ENCODE assay signal across 8 cellular contexts in genomic region chr6:27502508-27503435, GRCh38. TPM values are rescaled to one million over a fixed set of nuclear protein-coding genes. Genes with fewer than 3 reads are reported as not detected.
A peak's percentile ranks its signal among the peaks of the same experiment; 100 is the strongest.
DNase-seq lines count a peak whose midpoint lies in the region; ATAC-seq and TF ChIP-seq lines count a peak whose summit lies in the region.

No MANE protein-coding gene starts in this region.

- peak overlapping the region; percentile 94 for H2AFZ ChIP-seq in OCI-LY3 (ENCODE audit: low read depth, low read length)

- peak overlapping the region; percentile 91 for H3K4me3 Mint-ChIP-seq in natural killer cell

- no peak for TF ChIP-seq POLR2A in esophagus muscularis mucosa (IDR thresholded peaks at IDR 0.05; ENCODE audit: low read depth)
- TF ChIP-seq POLR2A in suprapubic skin (IDR thresholded peaks at IDR 0.05), result no peak

- intact Hi-C loops in esophagus muscularis mucosa (cut with DNase I), result loop anchor here (10.0 kb wide), 1 partner anchor 392 kb away; a partner anchor contains a TSS
- intact Hi-C loops in natural killer cell (cut with micrococcal nuclease), result loop anchor here (1.0 to 10.0 kb wide), 2 partner anchors 23 to 328 kb away; no protein-coding TSS in a partner anchor

- H3K27me3 ChIP-seq in OCI-LY3 (ENCODE audit: low read depth, low read length) (no peaks in the 10 kb centered on the region), esophagus muscularis mucosa (peaks cover 0 to 50% (median 5%) of the 10 kb centered on the region in 4 donors), suprapubic skin (peaks cover 40% of the 10 kb centered on the region)

- H3K9me3 ChIP-seq in OCI-LY3 (ENCODE audit: insufficient read depth, low read length), result no peaks in the 10 kb centered on the region
- H3K9me3 ChIP-seq in esophagus muscularis mucosa, result no peaks in the 10 kb centered on the region
- no peaks in the 10 kb centered on the region for H3K9me3 ChIP-seq in suprapubic skin

- WGBS in esophagus muscularis mucosa, result under 1% methylated on average over 33 of the region's 33 CpGs
- 1% methylated on average over 33 of the region's 33 CpGs for WGBS in suprapubic skin

- no peaks in the 10 kb centered on the region for H3K36me3 Mint-ChIP-seq in natural killer cell

- H3K4me1 ChIP-seq in OCI-LY3 (ENCODE audit: low read length), result peaks cover 31% of the 10 kb centered on the region
- H3K4me1 ChIP-seq in esophagus muscularis mucosa, result peaks cover 7 to 15% (median 13%) of the 10 kb centered on the region in 4 donors
- peaks cover 19% of the 10 kb centered on the region for H3K4me1 ChIP-seq in suprapubic skin

- H4K20me1 ChIP-seq in OCI-LY3 (ENCODE audit: insufficient read depth, low read length), result no peaks in the 10 kb centered on the region

- TF ChIP-seq EP300 in esophagus muscularis mucosa (IDR thresholded peaks at IDR 0.05), result no peak
- no peak for TF ChIP-seq EP300 in suprapubic skin (IDR thresholded peaks at IDR 0.05)

- peaks cover 0 to 3% of the 10 kb centered on the region in 2 donors for H3K9me3 Mint-ChIP-seq in natural killer cell

- H3K27ac Mint-ChIP-seq in natural killer cell, result peak overlapping the region; percentile 92 to 94

- peak; percentile 25 for DNase-seq in AG08395 (ENCODE audit: low spot score)
- DNase-seq in HK-2 (ENCODE audit: unreplicated experiment), result peak; percentile 65
- DNase-seq in activated T-cell treated with anti-CD3 and anti-CD28 coated beads for 24 hours (ENCODE audit: low read depth), result peak; percentile 77
- DNase-seq in esophagus muscularis mucosa (ENCODE audit: extremely low spot score), result no peak
- peak; percentile 52 for DNase-seq in natural killer cell
- no peak for DNase-seq in suprapubic skin (ENCODE audit: low spot score in 2 of 2)

- H3K79me2 ChIP-seq in OCI-LY3 (ENCODE audit: low read length), result no peaks in the 10 kb centered on the region

- peaks cover 22 to 33% of the 10 kb centered on the region in 2 donors for H3K4me1 Mint-ChIP-seq in natural killer cell

- peak overlapping the region; percentile 79 for H3K27ac ChIP-seq in OCI-LY3 (ENCODE audit: low read length)
- H3K27ac ChIP-seq in esophagus muscularis mucosa (replicated peaks in 1 of 4), result peak overlapping the region in 1 of 4 donors; percentile 15
- no peak overlapping the region for H3K27ac ChIP-seq in suprapubic skin

- peaks cover 19 to 29% of the 10 kb centered on the region in 2 donors for H3K27me3 Mint-ChIP-seq in natural killer cell (ENCODE audit: low read depth in 2 of 2)

- ATAC-seq in GM18870 (IDR thresholded peaks at IDR 0.05; ENCODE audit: unreplicated experiment), result peak; percentile 32
- peak; percentile 65 to 68 (median 66) for ATAC-seq in natural killer cell

- peak overlapping the region; percentile 99 for H3K4me3 ChIP-seq in OCI-LY3 (ENCODE audit: low read length)
- H3K4me3 ChIP-seq in esophagus muscularis mucosa, result peak overlapping the region; percentile 43 to 55 (median 48)
- peak overlapping the region; percentile 46 for H3K4me3 ChIP-seq in suprapubic skin

- H3K9ac ChIP-seq in OCI-LY3 (ENCODE audit: low read length), result peak overlapping the region; percentile 81

- no peak for TF ChIP-seq CTCF in OCI-LY3 (IDR thresholded peaks at IDR 0.05; ENCODE audit: low read depth, low read length)
- TF ChIP-seq CTCF in esophagus muscularis mucosa (IDR thresholded peaks at IDR 0.05), result no peak
- no peak for TF ChIP-seq CTCF in natural killer cell (IDR thresholded peaks at IDR 0.05)
- no peak for TF ChIP-seq CTCF in suprapubic skin (IDR thresholded peaks at IDR 0.05)

- peak overlapping the region; percentile 90 for H3K4me2 ChIP-seq in OCI-LY3 (ENCODE audit: low read length)

- H3K36me3 ChIP-seq in OCI-LY3 (replicated peaks; ENCODE audit: low read depth, low read length) (no peaks in the 10 kb centered on the region), esophagus muscularis mucosa (no peaks in the 10 kb centered on the region), suprapubic skin (no peaks in the 10 kb centered on the region)

RNA-seq across cellular contexts. Expression of gene ZNF184, which starts 29.9 kb away (rescaled TPM):
- 1 to 10 TPM; 3.0 to 6.7 (median 5.9) TPM for total RNA-seq in esophagus muscularis mucosa
- total RNA-seq in natural killer cell, result 10 to 100 TPM; 12.8 to 21.7 (median 16.2) TPM
- total RNA-seq in suprapubic skin, result 10 to 100 TPM in 2 of 4 donors, 1 to 10 TPM in 2; 6.3 to 14.2 (median 10.5) TPM

Comparison
In these comparisons a context has a peak if more than half of its experiments do, and no peak if none do; other contexts are left out.
1. DNase-seq: peak in AG08395 (single experiment), HK-2 (single experiment), activated T-cell treated with anti-CD3 and anti-CD28 coated beads for 24 hours (single experiment) and natural killer cell (single experiment); none in esophagus muscularis mucosa (single experiment) and suprapubic skin (0 of 2).
2. H3K4me3 ChIP-seq: peak in every context shown above with its lines; median percentile 99 in OCI-LY3; 48 in esophagus muscularis mucosa; 46 in suprapubic skin.